Comparison of ENCODE assay signal across 1 cellular context in the genomic region with DNA sequence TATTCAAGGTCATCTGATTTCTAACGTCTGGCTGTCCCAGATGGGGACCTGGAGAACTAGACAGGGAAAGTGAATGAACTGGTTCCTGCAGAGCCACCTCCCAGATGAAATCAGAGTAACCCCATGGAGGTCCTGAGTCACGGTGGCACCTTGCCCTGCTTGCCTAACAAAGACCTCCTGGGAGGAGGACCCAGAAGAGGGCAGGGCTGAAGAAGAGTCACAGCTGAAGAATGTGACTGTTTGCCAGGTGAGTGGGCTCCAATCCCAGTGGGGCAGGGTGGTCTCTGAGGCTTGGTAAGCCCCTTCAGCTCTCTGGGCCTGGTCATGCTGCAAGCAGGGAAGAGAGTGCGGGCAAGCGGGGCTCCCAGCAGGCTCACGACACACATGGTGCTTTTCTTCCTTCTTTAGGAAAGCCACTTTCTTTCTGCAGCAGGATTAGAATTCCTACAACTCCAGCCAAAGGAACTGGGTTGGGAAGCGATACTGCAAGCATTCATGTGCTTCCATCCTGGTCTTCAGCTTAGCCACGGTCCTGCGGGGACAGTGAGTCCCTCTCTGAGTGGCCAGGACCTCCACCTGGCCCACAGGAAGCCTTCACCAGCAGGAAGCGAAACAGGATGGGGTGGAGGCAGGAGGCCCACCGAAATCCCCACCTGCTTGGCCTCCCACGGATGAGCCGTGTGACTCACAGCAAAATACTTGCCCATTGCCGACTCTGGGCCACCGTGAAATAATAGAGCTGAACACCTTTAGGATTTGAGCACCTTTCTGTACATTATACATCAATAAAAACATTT.
TF ChIP-seq lines count a peak whose summit lies in the region.

No MANE protein-coding gene starts in this region.

TF ChIP-seq in IMR-90, 13 proteins besides CTCF, POLR2A, EP300 and RAD21:
- TF ChIP-seq CEBPB (IDR thresholded peaks at IDR 0.05; ENCODE audit: low read depth, low read length) (peak; percentile 34; the same call in 1 of the 2 replicates), SMC3 (IDR thresholded peaks at IDR 0.05; ENCODE audit: low read depth, low read length) (no peak)
TF ChIP-seq in IMR-90: peak in this region for 1.
